8 cellular contexts compared by ENCODE assay signal in genomic region chrX:71118985-71119535, GRCh38. TPM values are rescaled to one million over a fixed set of nuclear protein-coding genes. Genes with fewer than 3 reads are reported as not detected.
DNase-seq lines count a peak whose midpoint lies in the region; ATAC-seq, FAIRE-seq and TF ChIP-seq lines count a peak whose summit lies in the region.

No MANE protein-coding gene starts in this region.

- H3K9ac ChIP-seq in K562 (ENCODE audit: insufficient read depth in 1 of 2, low read depth in 2 of 2, low read length in 2 of 2): peak overlapping the region; percentile 86 to 96

- FAIRE-seq in K562 (lab: Jason Lieb, UNC): peak; percentile 48

- 5% methylated on average over 7 of the region's 17 CpGs for WGBS in K562 (ENCODE audit: insufficient coverage, low coverage, missing lambda C conversion rate)
- WGBS in transverse colon (ENCODE audit: low coverage in 1 of 2), 2 donors: 41% methylated on average over 17 of the region's 17 CpGs; no CpG with 5 or more reads in 1 of the 2 donors

- BruUV-seq in K562 (replicated peaks; lab: Mats Ljungman, UMichigan): no TSS peak

- TF ChIP-seq EP300 in K562 (IDR thresholded peaks at IDR 0.05; ENCODE audit: low read length): no peak
- TF ChIP-seq EP300 in transverse colon (IDR thresholded peaks at IDR 0.05; ENCODE audit: low read depth): no peak

- H3K79me2 ChIP-seq in K562 (ENCODE audit: control insufficient read depth, insufficient read depth, low read length): peaks cover 15% of the 10 kb centered on the region

- no peaks in the 10 kb centered on the region for H3K27me3 ChIP-seq in K562 (ENCODE audit: control insufficient read depth in 2 of 2, insufficient read depth in 2 of 2, low read length in 2 of 2)
- H3K27me3 ChIP-seq in left lung: no peaks in the 10 kb centered on the region
- no peaks in the 10 kb centered on the region for H3K27me3 ChIP-seq in transverse colon

- in situ Hi-C loops in K562 (cut with MboI) (no loop called here), transverse colon (cut with MboI; ENCODE audit: low pct_ligation_motif_present in 1 of 4, low pct_unique_long_range_greater_than_20kb in 1 of 4, low sequenced_read_pairs in 3 of 4) (no loop called here)

- peak overlapping the region; percentile 89 for H3K4me3 ChIP-seq in K562
- H3K4me3 ChIP-seq in left lung: peak overlapping the region; percentile 41 to 52
- H3K4me3 ChIP-seq in transverse colon: peak overlapping the region; percentile 54 to 84 (median 71)

- peaks cover 8% of the 10 kb centered on the region in 2 experiments; a peak in 4 of 5 replicates for H3K4me1 ChIP-seq in K562 (replicated peaks in 1 of 2; ENCODE audit: control insufficient read depth in 2 of 2, insufficient read depth in 2 of 2, low read length in 2 of 2)
- peaks cover 0 to 15% of the 10 kb centered on the region in 2 donors for H3K4me1 ChIP-seq in left lung
- H3K4me1 ChIP-seq in transverse colon: peaks cover 0 to 16% (median 5%) of the 10 kb centered on the region in 4 donors

- TF ChIP-seq POLR2A in K562 (conservative IDR thresholded peaks at IDR 0.05) (no peak), transverse colon (IDR thresholded peaks at IDR 0.05) (no peak)

- DNase-seq in Ammon's horn (ENCODE audit: low spot score) (peak; percentile 16), K562 (ENCODE audit: extremely low read depth in 1 of 4, low spot score in 3 of 4) (peak in 1 of 4 experiments; percentile 27), left lung (no peak), transverse colon (no peak), activated gamma-delta T cell treated with Interleukin-2 at 50 U/mL for 16 hours (no peak)
- DNase-seq in effector CD8-positive, alpha-beta T cell (lab: John Stamatoyannopoulos, UW): no peak

- CTCF ChIA-PET in K562 (lab: Yijun Ruan, JAX; ENCODE audit: low intra/inter-chr PET ratio): no interaction called here

- peak overlapping the region; percentile 62 for H2AFZ ChIP-seq in K562 (ENCODE audit: low read depth, low read length)

- peaks cover 2% of the 10 kb centered on the region for H3K9me1 ChIP-seq in K562 (ENCODE audit: control insufficient read depth, insufficient read depth, low read length)

- POLR2A ChIA-PET in K562 (lab: Yijun Ruan, JAX): interaction anchor here (0.6 to 3.3 kb wide), 9 partner anchors 8 to 442 kb away, joined by 3 to 29 read pairs (median 4); partner anchors contain the start of gene NONO

- H3K27ac ChIP-seq in K562 (ENCODE audit: extremely low read depth, low read depth, low read length): peak overlapping the region; percentile 91
- H3K27ac ChIP-seq in left lung: peak overlapping the region; percentile 65 to 80
- H3K27ac ChIP-seq in transverse colon: peak overlapping the region; percentile 82 to 90 (median 88)

- no peak for TF ChIP-seq CTCF in K562 (IDR thresholded peaks at IDR 0.05 in 2 of 3, conservative IDR thresholded peaks at IDR 0.05 in 1 of 3; ENCODE audit: insufficient read depth in 2 of 3, low read depth in 1 of 3, low read length in 3 of 3)
- TF ChIP-seq CTCF in left lung (IDR thresholded peaks at IDR 0.05): no peak
- no peak for TF ChIP-seq CTCF in transverse colon (IDR thresholded peaks at IDR 0.05)

- no peak for TF ChIP-seq RAD21 in K562 (CRISPR knock-in tag; conservative IDR thresholded peaks at IDR 0.05 in 1 of 2, IDR thresholded peaks at IDR 0.05 in 1 of 2)

- intact Hi-C loops in K562 (cut with micrococcal nuclease): no loop called here
- intact Hi-C loops in left lung (cut with DNase I): no loop called here
- intact Hi-C loops in transverse colon (cut with DNase I; ENCODE audit: low total_unique reads): no loop called here

- H4K20me1 ChIP-seq in K562 (replicated peaks; ENCODE audit: control insufficient read depth, insufficient read depth, low read length): no peaks in the 10 kb centered on the region

- ATAC-seq in HG03045 (IDR thresholded peaks at IDR 0.05; ENCODE audit: unreplicated experiment): peak; percentile 6
- peak; percentile 68 for ATAC-seq in K562
- peak; percentile 51 for ATAC-seq in left lung
- no peak for ATAC-seq in GM19351 (IDR thresholded peaks at IDR 0.05; ENCODE audit: unreplicated experiment)

- no peaks in the 10 kb centered on the region for H3K9me3 ChIP-seq in K562 (replicated peaks; ENCODE audit: control insufficient read depth, insufficient read depth, low read depth, low read length)
- H3K9me3 ChIP-seq in left lung: no peaks in the 10 kb centered on the region
- H3K9me3 ChIP-seq in transverse colon: no peaks in the 10 kb centered on the region

- peak overlapping the region; percentile 88 for H3K4me2 ChIP-seq in K562 (ENCODE audit: insufficient read depth, low read length)

- H3K36me3 ChIP-seq in K562 (ENCODE audit: control insufficient read depth, insufficient read depth, low read length) (peaks cover 47% of the 10 kb centered on the region), left lung (peaks cover 0 to 30% of the 10 kb centered on the region in 2 donors), transverse colon (peaks cover 0 to 4% (median 0%) of the 10 kb centered on the region in 4 donors)

RNA-seq across cellular contexts. Expression of gene MED12, which starts 0.7 kb away (rescaled TPM):
- 282 and 395 TPM in 2 replicates for total RNA-seq in K562 (2011; cell fraction: chromatin; rRNA removed; ENCODE audit: low replicate concordance)
- total RNA-seq in K562 (2011; cell fraction: nucleolus; rRNA removed): 116 and 125 TPM in 2 replicates
- 127 and 134 TPM in 2 replicates for total RNA-seq in K562 (2011; cell fraction: nucleoplasm; rRNA removed)
- total RNA-seq in K562 (2014; rRNA removed) (18.4 and 23.1 TPM in 2 replicates), K562 (2014; rRNA removed; fragmentation: Illumina TruSeq; extraction: Trizol) (7.7 and 8.6 TPM in 2 replicates), K562 (2015; rRNA removed; fragmentation: Illumina TruSeq; extraction: Trizol) (7.7 and 10.3 TPM in 2 replicates), K562 (2021) (47.3 and 49.7 TPM in 2 replicates), left lung (10 to 100 TPM; 37.0 to 42.7 TPM), transverse colon (10 to 100 TPM; 26.5 to 41.4 (median 40.0) TPM)
- polyA plus RNA-seq in K562 (2011; rRNA removed) (8.5 and 19.1 TPM in 2 replicates), K562 (2014; fragmentation: Illumina TruSeq; extraction: Trizol) (26.7 and 31.0 TPM in 2 replicates), K562 (2014; fragmentation: Nextera tagmentation; extraction: Ambion mirVana) (1 to 10 TPM; 1.6 to 2.8 TPM), K562 (2014; rRNA removed) (15.6 and 17.7 TPM in 2 replicates)
- polyA plus RNA-seq in K562 (2011; cell fraction: cytosol; rRNA removed): 11.3 and 12.0 TPM in 2 replicates
- polyA plus RNA-seq in K562 (2011; cell fraction: nucleus; rRNA removed): 149 and 177 TPM in 2 replicates
- polyA plus RNA-seq in K562 (2012): 27.2 and 37.7 TPM in 2 replicates
- 26.7 and 27.1 TPM in 2 replicates for polyA minus RNA-seq in K562 (2011; rRNA and poly(A)+ RNA removed)
- 51.0 and 53.6 TPM in 2 replicates for polyA minus RNA-seq in K562 (2011; cell fraction: cytosol; rRNA and poly(A)+ RNA removed)
- 58.2 and 76.0 TPM in 2 replicates for polyA minus RNA-seq in K562 (2011; cell fraction: nucleus; rRNA and poly(A)+ RNA removed)

RNA-seq across cellular contexts. Expression of gene IL2RG, which starts 7.7 kb away (rescaled TPM):
- total RNA-seq in K562 (2011; cell fraction: chromatin; rRNA removed; ENCODE audit: low replicate concordance): 48.6 and 70.4 TPM in 2 replicates
- total RNA-seq in K562 (2011; cell fraction: nucleolus; rRNA removed): 91.1 and 92.7 TPM in 2 replicates
- total RNA-seq in K562 (2011; cell fraction: nucleoplasm; rRNA removed): 80.5 and 94.1 TPM in 2 replicates
- total RNA-seq in K562 (2014; rRNA removed) (5.5 and 7.5 TPM in 2 replicates), K562 (2014; rRNA removed; fragmentation: Illumina TruSeq; extraction: Trizol) (9.7 and 11.4 TPM in 2 replicates), K562 (2015; rRNA removed; fragmentation: Illumina TruSeq; extraction: Trizol) (6.1 and 7.5 TPM in 2 replicates), K562 (2021) (18.0 and 19.7 TPM in 2 replicates), left lung (10 to 100 TPM; 12.0 to 36.0 TPM), transverse colon (100 to 1,000 TPM in 1 of 4 donors, 10 to 100 TPM in 2, 1 to 10 TPM in 1; 3.8 to 231 (median 44.0) TPM)
- polyA plus RNA-seq in K562 (2011; rRNA removed) (43.0 and 55.4 TPM in 2 replicates), K562 (2014; fragmentation: Illumina TruSeq; extraction: Trizol) (45.8 and 52.7 TPM in 2 replicates), K562 (2014; fragmentation: Nextera tagmentation; extraction: Ambion mirVana) (10 to 100 TPM; 17.4 to 27.4 TPM), K562 (2014; rRNA removed) (23.9 and 25.8 TPM in 2 replicates)
- 91.9 and 138 TPM in 2 replicates for polyA plus RNA-seq in K562 (2011; cell fraction: cytosol; rRNA removed)
- 29.1 and 32.6 TPM in 2 replicates for polyA plus RNA-seq in K562 (2011; cell fraction: nucleus; rRNA removed)
- 17.7 and 27.6 TPM in 2 replicates for polyA plus RNA-seq in K562 (2012)
- 26.0 and 31.9 TPM in 2 replicates for polyA minus RNA-seq in K562 (2011; rRNA and poly(A)+ RNA removed)
- 13.8 and 14.3 TPM in 2 replicates for polyA minus RNA-seq in K562 (2011; cell fraction: cytosol; rRNA and poly(A)+ RNA removed)
- polyA minus RNA-seq in K562 (2011; cell fraction: nucleus; rRNA and poly(A)+ RNA removed): 5.9 and 9.1 TPM in 2 replicates

RNA-seq across cellular contexts. Expression of gene CXorf65, which starts 12.5 kb away (rescaled TPM):
- total RNA-seq in K562 (2011; cell fraction: chromatin; rRNA removed; ENCODE audit: low replicate concordance): 2.9 and 8.8 TPM in 2 replicates
- total RNA-seq in K562 (2011; cell fraction: nucleolus; rRNA removed): 2.9 and 4.3 TPM in 2 replicates
- total RNA-seq in K562 (2011; cell fraction: nucleoplasm; rRNA removed): 3.2 and 7.9 TPM in 2 replicates
- total RNA-seq in K562 (2014; rRNA removed) (2.9 and 3.1 TPM in 2 replicates), K562 (2014; rRNA removed; fragmentation: Illumina TruSeq; extraction: Trizol) (2.4 and 3.0 TPM in 2 replicates), K562 (2015; rRNA removed; fragmentation: Illumina TruSeq; extraction: Trizol) (1.8 and 2.6 TPM in 2 replicates), K562 (2021) (1.8 and 2.0 TPM in 2 replicates), left lung (under 1 TPM in 1 of 2 donors, not detected in 1; 0.84 TPM), transverse colon (not detected)
- polyA plus RNA-seq in K562 (2011; rRNA removed) (0.77 and 1.9 TPM in 2 replicates), K562 (2014; fragmentation: Illumina TruSeq; extraction: Trizol) (1.4 TPM in 2 replicates), K562 (2014; fragmentation: Nextera tagmentation; extraction: Ambion mirVana) (1 to 10 TPM; 6.8 to 8.4 TPM), K562 (2014; rRNA removed) (0.36 and 3.9 TPM in 2 replicates)
- 0.45 and 0.94 TPM in 2 replicates for polyA plus RNA-seq in K562 (2011; cell fraction: cytosol; rRNA removed)
- polyA plus RNA-seq in K562 (2011; cell fraction: nucleus; rRNA removed): 2.4 TPM in 2 replicates
- 1.2 and 3.5 TPM in 2 replicates for polyA plus RNA-seq in K562 (2012)
- polyA minus RNA-seq in K562 (2011; rRNA and poly(A)+ RNA removed): 0.88 TPM in 1 of 2 replicates, not detected in the other
- polyA minus RNA-seq in K562 (2011; cell fraction: cytosol; rRNA and poly(A)+ RNA removed): not detected in 2 replicates
- polyA minus RNA-seq in K562 (2011; cell fraction: nucleus; rRNA and poly(A)+ RNA removed): 2.0 TPM in 1 of 2 replicates, not detected in the other

RNA-seq across cellular contexts. Expression of gene FOXO4, which starts 23.4 kb away (rescaled TPM):
- 3.0 and 4.6 TPM in 2 replicates for total RNA-seq in K562 (2011; cell fraction: chromatin; rRNA removed; ENCODE audit: low replicate concordance)
- total RNA-seq in K562 (2011; cell fraction: nucleolus; rRNA removed): 2.6 and 3.7 TPM in 2 replicates
- total RNA-seq in K562 (2011; cell fraction: nucleoplasm; rRNA removed): 3.4 and 4.9 TPM in 2 replicates
- 11.5 and 12.8 TPM in 2 replicates for total RNA-seq in K562 (2014; rRNA removed)
- 7.6 and 8.7 TPM in 2 replicates for total RNA-seq in K562 (2014; rRNA removed; fragmentation: Illumina TruSeq; extraction: Trizol)
- total RNA-seq in K562 (2015; rRNA removed; fragmentation: Illumina TruSeq; extraction: Trizol): 6.4 and 8.5 TPM in 2 replicates
- total RNA-seq in K562 (2021): 23.6 and 26.6 TPM in 2 replicates
- 5.7 and 6.0 TPM in 2 replicates for polyA plus RNA-seq in K562 (2011; rRNA removed)
- 8.8 and 15.6 TPM in 2 replicates for polyA plus RNA-seq in K562 (2011; cell fraction: cytosol; rRNA removed)
- polyA plus RNA-seq in K562 (2011; cell fraction: nucleus; rRNA removed): 4.5 and 8.3 TPM in 2 replicates
- polyA plus RNA-seq in K562 (2012): 11.1 and 14.8 TPM in 2 replicates
- 18.5 and 19.1 TPM in 2 replicates for polyA plus RNA-seq in K562 (2014; fragmentation: Illumina TruSeq; extraction: Trizol)
- under 1 TPM; 0.13 to 0.14 TPM for polyA plus RNA-seq in K562 (2014; fragmentation: Nextera tagmentation; extraction: Ambion mirVana)
- 11.0 and 12.8 TPM in 2 replicates for polyA plus RNA-seq in K562 (2014; rRNA removed)
- 2.8 TPM in 2 replicates for polyA minus RNA-seq in K562 (2011; rRNA and poly(A)+ RNA removed)
- 5.7 and 7.5 TPM in 2 replicates for polyA minus RNA-seq in K562 (2011; cell fraction: cytosol; rRNA and poly(A)+ RNA removed)
- 1.1 and 1.9 TPM in 2 replicates for polyA minus RNA-seq in K562 (2011; cell fraction: nucleus; rRNA and poly(A)+ RNA removed)
- 10 to 100 TPM; 19.0 to 19.6 TPM for total RNA-seq in left lung
- 100 to 1,000 TPM in 1 of 4 donors, 10 to 100 TPM in 3; 23.3 to 152 (median 35.4) TPM for total RNA-seq in transverse colon

RNA-seq across cellular contexts. Expression of gene NLGN3, which starts 25.6 kb away (rescaled TPM):
- total RNA-seq in K562 (2011; cell fraction: chromatin; rRNA removed; ENCODE audit: low replicate concordance): 5.1 and 6.6 TPM in 2 replicates
- 2.7 and 2.8 TPM in 2 replicates for total RNA-seq in K562 (2011; cell fraction: nucleolus; rRNA removed)
- 2.7 and 4.0 TPM in 2 replicates for total RNA-seq in K562 (2011; cell fraction: nucleoplasm; rRNA removed)
- total RNA-seq in K562 (2014; rRNA removed): 0.05 and 0.12 TPM in 2 replicates
- total RNA-seq in K562 (2014; rRNA removed; fragmentation: Illumina TruSeq; extraction: Trizol): 0.22 TPM in 2 replicates
- 0.23 and 0.25 TPM in 2 replicates for total RNA-seq in K562 (2015; rRNA removed; fragmentation: Illumina TruSeq; extraction: Trizol)
- 0.69 TPM in 2 replicates for total RNA-seq in K562 (2021)
- 0.40 and 0.79 TPM in 2 replicates for polyA plus RNA-seq in K562 (2011; rRNA removed)
- 0.53 and 0.58 TPM in 2 replicates for polyA plus RNA-seq in K562 (2011; cell fraction: cytosol; rRNA removed)
- 3.3 and 4.5 TPM in 2 replicates for polyA plus RNA-seq in K562 (2011; cell fraction: nucleus; rRNA removed)
- polyA plus RNA-seq in K562 (2012): 0.35 and 1.5 TPM in 2 replicates
- 0.65 and 0.80 TPM in 2 replicates for polyA plus RNA-seq in K562 (2014; fragmentation: Illumina TruSeq; extraction: Trizol)
- under 1 TPM; 0.03 to 0.11 TPM for polyA plus RNA-seq in K562 (2014; fragmentation: Nextera tagmentation; extraction: Ambion mirVana)
- polyA plus RNA-seq in K562 (2014; rRNA removed): 0.81 and 0.86 TPM in 2 replicates
- polyA minus RNA-seq in K562 (2011; rRNA and poly(A)+ RNA removed): 0.42 TPM in 2 replicates
- 0.55 TPM in 1 of 2 replicates, not detected in the other for polyA minus RNA-seq in K562 (2011; cell fraction: cytosol; rRNA and poly(A)+ RNA removed)
- 0.54 and 0.78 TPM in 2 replicates for polyA minus RNA-seq in K562 (2011; cell fraction: nucleus; rRNA and poly(A)+ RNA removed)
- 1 to 10 TPM; 1.0 to 4.5 TPM for total RNA-seq in left lung
- total RNA-seq in transverse colon: 1 to 10 TPM in 1 of 4 donors, under 1 TPM in 2, not detected in 1; 0.40 to 1.1 (median 0.64) TPM
